Comparison of ENCODE assay signal across 18 cellular contexts in genomic region chr9:3191715-3192114, GRCh38.
"Had no signal": no experiment of that assay in that cellular context is flagged by ENCODE, and none has a peak within 500 bp of the region (broad histone marks: within the 10 kb centered on the region; RNA-seq: fewer than 3 reads in every experiment).

No MANE protein-coding gene starts in this region.

- H3K9me3 ChIP-seq: gastroesophageal sphincter, sigmoid colon had no signal

- H3K36me3 Mint-ChIP-seq: activated CD8-positive, alpha-beta memory T cell treated with anti-CD3 and anti-CD28 coated beads, Interleukin-2, amount 10 ng/mL, durations not matched to agents 7 days and 5 days; activated naive CD4-positive, alpha-beta T cell treated with anti-CD3 and anti-CD28 coated beads, Interleukin-2, amount 50 U/mL, for 24 hours had no signal

- H3K4me3 Mint-ChIP-seq: activated CD8-positive, alpha-beta memory T cell treated with anti-CD3 and anti-CD28 coated beads, Interleukin-2, amount 10 ng/mL, durations not matched to agents 7 days and 5 days; activated naive CD4-positive, alpha-beta T cell treated with anti-CD3 and anti-CD28 coated beads, Interleukin-2, amount 50 U/mL, for 24 hours; activated T-cell treated with anti-CD3 and anti-CD28 coated beads, Interleukin-2, amount 50 U/mL, for 24 hours; central memory CD8-positive, alpha-beta T cell; nephron had no signal

- H3K4me1 Mint-ChIP-seq: activated CD8-positive, alpha-beta memory T cell treated with anti-CD3 and anti-CD28 coated beads, Interleukin-2, amount 10 ng/mL, durations not matched to agents 7 days and 5 days; activated naive CD4-positive, alpha-beta T cell treated with anti-CD3 and anti-CD28 coated beads, Interleukin-2, amount 50 U/mL, for 24 hours; central memory CD8-positive, alpha-beta T cell had no signal

- H3K27ac ChIP-seq: gastroesophageal sphincter, hepatocyte, sigmoid colon had no signal

- ATAC-seq: activated CD4-positive, CD25-positive, alpha-beta regulatory T cell treated with anti-CD3 and anti-CD28 coated beads, Interleukin-2, amount 50 U/mL, for 24 hours; activated CD8-positive, alpha-beta memory T cell treated with anti-CD3 and anti-CD28 coated beads, Interleukin-2, amount 10 ng/mL, durations not matched to agents 7 days and 5 days; gastroesophageal sphincter; left ventricle myocardium superior had no signal

- H3K27me3 ChIP-seq: sigmoid colon had no signal

- H3K4me3 ChIP-seq: gastroesophageal sphincter, hepatocyte, sigmoid colon had no signal

- H3K36me3 ChIP-seq: gastroesophageal sphincter, sigmoid colon had no signal

- H3K4me1 ChIP-seq: gastroesophageal sphincter, sigmoid colon had no signal

- H3K9me3 Mint-ChIP-seq: activated naive CD4-positive, alpha-beta T cell treated with anti-CD3 and anti-CD28 coated beads, Interleukin-2, amount 50 U/mL, for 24 hours; activated T-cell treated with anti-CD3 and anti-CD28 coated beads, Interleukin-2, amount 50 U/mL, for 24 hours; central memory CD8-positive, alpha-beta T cell; nephron had no signal

- H3K27ac Mint-ChIP-seq: activated CD8-positive, alpha-beta memory T cell treated with anti-CD3 and anti-CD28 coated beads, Interleukin-2, amount 10 ng/mL, durations not matched to agents 7 days and 5 days; activated naive CD4-positive, alpha-beta T cell treated with anti-CD3 and anti-CD28 coated beads, Interleukin-2, amount 50 U/mL, for 24 hours; activated T-cell treated with anti-CD3 and anti-CD28 coated beads, Interleukin-2, amount 50 U/mL, for 24 hours; nephron had no signal

- DNase-seq: activated CD4-positive, alpha-beta T cell treated with anti-CD3 and anti-CD28 coated beads, Interleukin-2, amount 50 U/mL, for 4 hours; activated CD8-positive, alpha-beta memory T cell treated with anti-CD3 and anti-CD28 coated beads, Interleukin-2, amount 10 ng/mL, durations not matched to agents 7 days and 5 days; activated effector memory CD4-positive, alpha-beta T cell treated with Interleukin-2 at 50 U/mL for 16 hours; activated T-cell treated with anti-CD3 and anti-CD28 coated beads, Interleukin-2, amount 50 U/mL, for 24 hours; effector memory CD4-positive, alpha-beta T cell; kidney; left ventricle myocardium superior; mesendoderm; sigmoid colon; stimulated activated CD4-positive, alpha-beta T cell treated with anti-CD3 and anti-CD28 coated beads, Interleukin-12 subunit alpha, Interleukin-12 subunit beta, amount 100 ng/mL, for 4 hours; stimulated activated naive CD4-positive, alpha-beta T cell; trophoblast cell had no signal
